Comparison of ENCODE assay signal across 31 cellular contexts in the genomic region with DNA sequence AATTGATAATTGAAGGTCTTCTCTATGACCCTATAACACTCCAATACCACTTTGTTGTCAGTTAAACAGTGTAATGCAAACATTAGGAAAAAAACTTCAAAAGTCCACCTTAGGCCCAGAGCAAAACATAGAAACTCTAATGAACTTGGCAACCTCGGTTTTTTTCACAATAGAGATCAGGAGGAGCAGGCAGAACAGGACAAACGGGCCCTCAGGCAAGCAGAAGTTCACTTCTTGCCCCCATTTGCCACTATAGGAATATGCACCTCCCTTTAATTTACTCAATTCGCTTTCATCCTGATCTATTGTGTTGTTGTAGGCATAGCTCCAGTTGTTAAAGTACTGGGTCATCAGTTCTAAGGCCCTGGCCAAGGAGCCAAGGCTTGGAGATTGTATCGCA.
"Had no signal": no experiment of that assay in that cellular context is flagged by ENCODE, and none has a peak within 500 bp of the region (broad histone marks: within the 10 kb centered on the region; RNA-seq: fewer than 3 reads in every experiment).

No MANE protein-coding gene starts in this region.

- H3K27ac Mint-ChIP-seq: activated CD8-positive, alpha-beta T cell treated with anti-CD3 and anti-CD28 coated beads for 36 hours; activated naive CD8-positive, alpha-beta T cell; immature natural killer cell; stimulated activated naive CD8-positive, alpha-beta T cell treated with anti-CD3 and anti-CD28 coated beads, Interleukin-15, Interleukin-2, amounts not matched to agents 100 ng/mL and 50 ng/mL, for 24 hours; WTC11 had no signal

- DNase-seq: activated CD4-positive, alpha-beta T cell treated with anti-CD3 and anti-CD28 coated beads for 1 hour; activated CD4-positive, alpha-beta T cell treated with anti-CD3 and anti-CD28 coated beads, Interleukin-2, amount 50 U/mL, for 1 hour; activated CD8-positive, alpha-beta T cell treated with anti-CD3 and anti-CD28 coated beads for 36 hours; activated effector memory CD4-positive, alpha-beta T cell treated with Interleukin-2 at 50 U/mL for 16 hours; activated naive CD4-positive, alpha-beta T cell treated with Interleukin-2 at 50 U/mL for 16 hours; activated T-cell treated with anti-CD3 and anti-CD28 coated beads, Interleukin-2, amount 50 U/mL, for 4 hours; anterior cingulate cortex; cerebellar nuclear complex; colonic mucosa; effector CD8-positive, alpha-beta T cell; foreskin fibroblast; head of caudate nucleus; hypothalamus; immature natural killer cell; kidney; left colon; midbrain; naive thymus-derived CD4-positive, alpha-beta T cell; nucleus accumbens; pancreas; stimulated activated CD4-positive, alpha-beta T cell treated with anti-CD3 and anti-CD28 coated beads, Interleukin-12 subunit alpha, Interleukin-12 subunit beta, amount 100 ng/mL, for 4 hours; stimulated activated CD4-positive, alpha-beta T cell treated with anti-CD3 and anti-CD28 coated beads, Interleukin-4, amount 100 ng/mL, for 1 hour; T-helper 2 cell; upper lobe of right lung had no signal

- H3K4me3 Mint-ChIP-seq: activated CD8-positive, alpha-beta T cell treated with anti-CD3 and anti-CD28 coated beads for 36 hours; activated naive CD8-positive, alpha-beta T cell; activated T-cell treated with anti-CD3 and anti-CD28 coated beads, Interleukin-2, amount 50 U/mL, for 4 hours; immature natural killer cell; naive thymus-derived CD4-positive, alpha-beta T cell; stimulated activated naive CD8-positive, alpha-beta T cell treated with anti-CD3 and anti-CD28 coated beads, Interleukin-15, Interleukin-2, amounts not matched to agents 100 ng/mL and 50 ng/mL, for 24 hours; WTC11 had no signal

- H3K36me3 Mint-ChIP-seq: activated naive CD8-positive, alpha-beta T cell; WTC11 had no signal

- H3K27me3 ChIP-seq: cardiac muscle cell, colonic mucosa, pancreas, upper lobe of right lung had no signal

- H3K36me3 ChIP-seq: cardiac muscle cell, colonic mucosa, pancreas, upper lobe of right lung had no signal

- H3K4me1 ChIP-seq: colonic mucosa had no signal

- ATAC-seq: activated CD8-positive, alpha-beta T cell treated with anti-CD3 and anti-CD28 coated beads for 36 hours; activated T-cell treated with anti-CD3 and anti-CD28 coated beads, Interleukin-2, amount 50 U/mL, for 4 hours; left colon; naive thymus-derived CD4-positive, alpha-beta T cell; pancreas; sciatic nerve; upper lobe of right lung; WTC11 had no signal

- H3K27me3 Mint-ChIP-seq: activated CD8-positive, alpha-beta T cell treated with anti-CD3 and anti-CD28 coated beads for 36 hours; activated naive CD8-positive, alpha-beta T cell; naive thymus-derived CD4-positive, alpha-beta T cell; stimulated activated naive CD8-positive, alpha-beta T cell treated with anti-CD3 and anti-CD28 coated beads, Interleukin-15, Interleukin-2, amounts not matched to agents 100 ng/mL and 50 ng/mL, for 24 hours had no signal

- H3K9me3 ChIP-seq: colonic mucosa, pancreas, thoracic aorta, upper lobe of right lung had no signal

- H3K9me3 Mint-ChIP-seq: activated CD8-positive, alpha-beta T cell treated with anti-CD3 and anti-CD28 coated beads for 36 hours; activated T-cell treated with anti-CD3 and anti-CD28 coated beads, Interleukin-2, amount 50 U/mL, for 4 hours; immature natural killer cell; naive thymus-derived CD4-positive, alpha-beta T cell; stimulated activated naive CD8-positive, alpha-beta T cell treated with anti-CD3 and anti-CD28 coated beads, Interleukin-15, Interleukin-2, amounts not matched to agents 100 ng/mL and 50 ng/mL, for 24 hours; WTC11 had no signal

- H3K27ac ChIP-seq: cardiac muscle cell, colonic mucosa, pancreas, skin epidermis, thoracic aorta, upper lobe of right lung had no signal

- H3K4me3 ChIP-seq: cardiac muscle cell, colonic mucosa, pancreas, skin epidermis, thoracic aorta, upper lobe of right lung had no signal
